20 cellular contexts compared by ENCODE assay signal in genomic region chr6:70676821-70677220, GRCh38.
"Had no signal": no experiment of that assay in that cellular context is flagged by ENCODE, and none has a peak within 500 bp of the region (broad histone marks: within the 10 kb centered on the region; RNA-seq: fewer than 3 reads in every experiment).

No MANE protein-coding gene starts in this region.

- ATAC-seq: effector memory CD8-positive, alpha-beta T cell; foreskin keratinocyte; gastroesophageal sphincter; heart left ventricle; left cardiac atrium; left lung; left ventricle myocardium superior; mucosa of descending colon; naive thymus-derived CD8-positive, alpha-beta T cell had no signal

- H3K27me3 ChIP-seq: colonic mucosa, esophagus muscularis mucosa, gastroesophageal sphincter, heart left ventricle, left lung had no signal

- DNase-seq: colonic mucosa; cortex of kidney; effector CD8-positive, alpha-beta T cell; effector memory CD8-positive, alpha-beta T cell; endodermal cell; erythroblast; foreskin keratinocyte; heart left ventricle; hippocampal formation; left cardiac atrium; left lung; left ventricle myocardium superior; mammary epithelial cell; mucosa of descending colon; naive B cell; naive thymus-derived CD8-positive, alpha-beta T cell had no signal

- H3K27ac ChIP-seq: colonic mucosa, epithelial cell of prostate, esophagus muscularis mucosa, foreskin keratinocyte, gastroesophageal sphincter, heart left ventricle, left lung had no signal

- H3K9me3 ChIP-seq: colonic mucosa, esophagus muscularis mucosa, gastroesophageal sphincter, left lung, mucosa of descending colon had no signal

- H3K4me1 ChIP-seq: foreskin keratinocyte had no signal

- H3K4me3 ChIP-seq: colonic mucosa, esophagus muscularis mucosa, gastroesophageal sphincter, heart left ventricle, left lung, lung, mucosa of descending colon had no signal

- H3K36me3 ChIP-seq: colonic mucosa, esophagus muscularis mucosa, gastroesophageal sphincter, heart left ventricle, left lung had no signal
